ENCODE assay signal across 2 cellular contexts in genomic region chr13:49247722-49248432, GRCh38.
A peak's percentile ranks its signal among the peaks of the same experiment; 100 is the strongest.
TF ChIP-seq lines count a peak whose summit lies in the region.

Gene CDADC1, plus strand, starts transcription at chr13:49247925. Its CDS starts 113 bp downstream, at chr13:49248038.

TF ChIP-seq in HEK293, 187 proteins besides CTCF, POLR2A, EP300 and RAD21 (continued from another document and continues in another):
- peak; percentile 11; the same call in 1 of the 2 replicates for TF ChIP-seq ZNF600 (tag by site-specific recombination; IDR thresholded peaks at IDR 0.05)
- TF ChIP-seq ZBTB1 (tag by site-specific recombination; IDR thresholded peaks at IDR 0.05), result no peak
- peak; percentile 95 for TF ChIP-seq ZBTB17 (tag by site-specific recombination; IDR thresholded peaks at IDR 0.05)
- peak; percentile 56; the same call in 1 of the 2 replicates for TF ChIP-seq ZNF394 (tag by site-specific recombination; IDR thresholded peaks at IDR 0.05; ENCODE audit: borderline replicate concordance)
- no peak for TF ChIP-seq ZNF623 (tag by site-specific recombination; IDR thresholded peaks at IDR 0.05)
- TF ChIP-seq ZNF24 (tag by site-specific recombination; IDR thresholded peaks at IDR 0.05), result peak; percentile 84
- TF ChIP-seq ELK4 (IDR thresholded peaks at IDR 0.05; ENCODE audit: borderline replicate concordance, low read depth, low read length), result no peak
- peak; percentile 66 for TF ChIP-seq SP2 (tag by site-specific recombination; IDR thresholded peaks at IDR 0.05)
- TF ChIP-seq ZNF248 (tag by site-specific recombination; IDR thresholded peaks at IDR 0.05), result no peak
- peak; percentile 74; the same call in 1 of the 2 replicates for TF ChIP-seq OVOL3 (tag by site-specific recombination; IDR thresholded peaks at IDR 0.05)
- peak; percentile 54; the same call in 1 of the 2 replicates for TF ChIP-seq ZNF10 (tag by site-specific recombination; IDR thresholded peaks at IDR 0.05)
- peak; percentile 31; the same call in 1 of the 2 replicates for TF ChIP-seq ZBTB20 (tag by site-specific recombination; IDR thresholded peaks at IDR 0.05)
- no peak for TF ChIP-seq MYNN (tag by site-specific recombination; IDR thresholded peaks at IDR 0.05; ENCODE audit: borderline replicate concordance)
- TF ChIP-seq KLF17 (tag by site-specific recombination; IDR thresholded peaks at IDR 0.05), result peak; percentile 72
- TF ChIP-seq ZBTB10 (tag by site-specific recombination; IDR thresholded peaks at IDR 0.05), result peak; percentile 95
- no peak for TF ChIP-seq ZSCAN16 (tag by site-specific recombination; IDR thresholded peaks at IDR 0.05)
- TF ChIP-seq ZNF501 (tag by site-specific recombination; IDR thresholded peaks at IDR 0.05), result peak; percentile 86
- TF ChIP-seq ZFP37 (tag by site-specific recombination; IDR thresholded peaks at IDR 0.05), result peak; percentile 68; the same call in 1 of the 2 replicates
- no peak for TF ChIP-seq ZNF777 (tag by site-specific recombination; IDR thresholded peaks at IDR 0.05; ENCODE audit: borderline replicate concordance)
- TF ChIP-seq HOXC10 (CRISPR knock-in tag; IDR thresholded peaks at IDR 0.05), result no peak
- peak; percentile 50; the same call in 1 of the 2 replicates for TF ChIP-seq ZNF692 (tag by site-specific recombination; IDR thresholded peaks at IDR 0.05)
- TF ChIP-seq ZNF558 (tag by site-specific recombination; IDR thresholded peaks at IDR 0.05), result peak; percentile 47; the same call in 1 of the 2 replicates
- no peak for TF ChIP-seq ZSCAN23 (tag by site-specific recombination; IDR thresholded peaks at IDR 0.05)
- TF ChIP-seq ZNF449 (tag by site-specific recombination; IDR thresholded peaks at IDR 0.05), result no peak; the same call in 1 of the 2 replicates
- TF ChIP-seq ZBTB21 (tag by site-specific recombination; IDR thresholded peaks at IDR 0.05), result peak; percentile 98
- TF ChIP-seq BCL11A (tag by site-specific recombination; IDR thresholded peaks at IDR 0.05; ENCODE audit: low read depth), result peak; percentile 90; the same call in 1 of the 2 replicates
- TF ChIP-seq ZNF175 (tag by site-specific recombination; IDR thresholded peaks at IDR 0.05), result no peak

TF ChIP-seq in SK-N-SH, 30 proteins besides CTCF, POLR2A, EP300 and RAD21 (continued from another document):
- TF ChIP-seq REST (IDR thresholded peaks at IDR 0.05; ENCODE audit: low read depth, low read length) (no peak), TCF12 (IDR thresholded peaks at IDR 0.05) (no peak), YY1 (IDR thresholded peaks at IDR 0.05; ENCODE audit: low read depth) (no peak), SMC3 (IDR thresholded peaks at IDR 0.05; ENCODE audit: low read depth, low read length) (no peak)
